8 cellular contexts compared by ENCODE assay signal in genomic region chr10:87342249-87342703, GRCh38. TPM values are rescaled to one million over a fixed set of nuclear protein-coding genes. Genes with fewer than 3 reads are reported as not detected.
DNase-seq lines count a peak whose midpoint lies in the region; ATAC-seq and TF ChIP-seq lines count a peak whose summit lies in the region.
"Not testable (repeated sequence)": the region's sequence is repeated elsewhere in the genome, so short reads cannot be mapped to it uniquely, and the experiment has no call there.

No MANE protein-coding gene starts in this region.

- not testable (repeated sequence) for H3K27me3 Mint-ChIP-seq in neural crest cell (ENCODE audit: low read depth)

- DNase-seq in G401 (ENCODE audit: low spot score) (peak; percentile 91), HCT116 (ENCODE audit: low read depth, low spot score) (peak; percentile 73), MG63 (peak; percentile 92), SIG-M5 treated with dmso at 0.1 percent for 504 hours (lab: John Stamatoyannopoulos, UW; ENCODE audit: unreplicated experiment) (peak; percentile 68), activated gamma-delta T cell treated with Interleukin-2 at 50 U/mL for 16 hours (peak; percentile 75), foreskin fibroblast (peak; percentile 79 to 87), neural crest cell (ENCODE audit: low read depth, low spot score) (peak; percentile 76)
- peak; percentile 79 for DNase-seq in stimulated activated naive CD8-positive, alpha-beta T cell treated with anti-CD3 and anti-CD28 coated beads, Interleukin-15, Interleukin-2, amounts not matched to agents 100 U/mL and 50 U/mL, for 24 hours

- intact Hi-C loops in HCT116 (cut with micrococcal nuclease), result not testable (repeated sequence)

- not testable (repeated sequence) for TF ChIP-seq RAD21 in HCT116 (IDR thresholded peaks at IDR 0.05; ENCODE audit: low read depth)

- peak overlapping the region; percentile 100 for H3K4me3 Mint-ChIP-seq in neural crest cell

- H4K20me1 ChIP-seq in HCT116 (ENCODE audit: insufficient read depth), result not testable (repeated sequence)

- not testable (repeated sequence) for H3K9me2 ChIP-seq in HCT116 (ENCODE audit: insufficient read depth)

- peak overlapping the region; percentile 98 for H3K27ac Mint-ChIP-seq in neural crest cell (ENCODE audit: unreplicated experiment)

- not testable (repeated sequence) for H3K9me3 ChIP-seq in HCT116 (ENCODE audit: control insufficient read depth in 1 of 2, insufficient read depth in 1 of 2, low read depth in 1 of 2, low read length in 2 of 2); MG63

- not testable (repeated sequence) for H3K27me3 ChIP-seq in HCT116 (ENCODE audit: insufficient read depth, low read length); MG63

- not testable (repeated sequence) for H2AFZ ChIP-seq in HCT116 (ENCODE audit: low read depth, low read length, poor library complexity, severe bottlenecking)

- H3K4me3 ChIP-seq in HCT116 (replicated peaks in 1 of 2; ENCODE audit: low read depth in 1 of 2, low read length in 2 of 2) (peak overlapping the region; percentile 47 to 61), MG63 (peak overlapping the region; percentile 74), foreskin fibroblast (ENCODE audit: low read depth in 1 of 2, low read length in 2 of 2) (peak overlapping the region; percentile 49 to 53)

- not testable (repeated sequence) for H3K9me3 Mint-ChIP-seq in neural crest cell

- RAD21 ChIA-PET in HCT116 (lab: Charles Lee; ENCODE audit: low non-redundant PET in 1 of 2, low total read pairs in 2 of 2, uncharacterized antibody in 2 of 2, unreplicated experiment in 2 of 2), result not testable (repeated sequence)

- H3K27ac ChIP-seq in HCT116 (ENCODE audit: low read depth, low read length), result peak overlapping the region; percentile 81

- POLR2A ChIA-PET in HCT116 (lab: Charles Lee), result not testable (repeated sequence)

- not testable (repeated sequence) for H3K36me3 ChIP-seq in HCT116 (ENCODE audit: control insufficient read depth in 1 of 2, insufficient read depth in 2 of 2, low read length in 2 of 2); MG63

- ATAC-seq in HCT116, result peak; percentile 87
- peak; percentile 93 for ATAC-seq in stimulated activated naive CD8-positive, alpha-beta T cell treated with anti-CD3 and anti-CD28 coated beads, Interleukin-15, Interleukin-2, amounts not matched to agents 100 U/mL and 50 U/mL, for 24 hours

- in situ Hi-C loops in G401 (cut with HindIII; ENCODE audit: low sequenced_read_pairs), result not testable (repeated sequence)

- not testable (repeated sequence) for H3K36me3 Mint-ChIP-seq in neural crest cell (ENCODE audit: low read depth)

- not testable (repeated sequence) for BruUV-seq in HCT116 (replicated peaks; lab: Mats Ljungman, UMichigan)

- H3K4me1 ChIP-seq in HCT116 (ENCODE audit: control insufficient read depth in 1 of 2, insufficient read depth in 2 of 2, low read length in 2 of 2), result not testable (repeated sequence)

- TF ChIP-seq POLR2A in HCT116 (IDR thresholded peaks at IDR 0.05; ENCODE audit: borderline replicate concordance, extremely low read depth, insufficient read depth, insufficient read length), result not testable (repeated sequence)

- peak overlapping the region; percentile 53 for H3K4me2 ChIP-seq in HCT116 (ENCODE audit: low read length)

- peak overlapping the region; percentile 69 for H3K9ac ChIP-seq in HCT116 (ENCODE audit: low read length)

- CTCF ChIA-PET in HCT116 (lab: Charles Lee), result not testable (repeated sequence)

- peaks cover 24% of the 10 kb centered on the region for H3K4me1 Mint-ChIP-seq in neural crest cell

- H3K79me2 ChIP-seq in HCT116 (ENCODE audit: insufficient read depth, low read length), result peaks cover 26% of the 10 kb centered on the region

- TF ChIP-seq CTCF in HCT116 (IDR thresholded peaks at IDR 0.05 in 2 of 3, conservative IDR thresholded peaks at IDR 0.05 in 1 of 3; ENCODE audit: borderline replicate concordance in 1 of 3, insufficient read depth in 1 of 3, low read depth in 2 of 3, low read length in 2 of 3); foreskin fibroblast (IDR thresholded peaks at IDR 0.05; ENCODE audit: low read depth, low read length); neural crest cell (conservative IDR thresholded peaks at IDR 0.05): not testable (repeated sequence)

TF ChIP-seq in HCT116, 20 proteins besides CTCF, POLR2A, EP300 and RAD21:
- TF ChIP-seq MAX (IDR thresholded peaks at IDR 0.05), result 0 out of 2 replicates have a peak, but pooled peaks have one; percentile 31

RNA-seq across cellular contexts. Expression of gene NUTM2D, which starts 15.3 kb away (rescaled TPM):
- 1.1 and 1.5 TPM in 2 replicates for total RNA-seq in G401 (2014; rRNA removed; shearing (Covaris generic))
- 2.8 TPM for total RNA-seq in HCT116 (2021; ENCODE audit: unreplicated experiment)
- 2.4 TPM in 2 replicates for polyA plus RNA-seq in HCT116 (2012)
- total RNA-seq in MG63 (2014; rRNA removed; shearing (Covaris generic); ENCODE audit: low replicate concordance), result 0.17 and 1.5 TPM in 2 replicates
- 13.0 and 13.5 TPM in 2 replicates for total RNA-seq in neural crest cell

Comparison
In these comparisons a context has a peak if more than half of its experiments do, and no peak if none do; other contexts are left out.
1. Peak in every context shown above with its lines: DNase-seq, ATAC-seq, H3K4me3 ChIP-seq and H3K27ac ChIP-seq.